In genomic region chr19:5150331-5150901, GRCh38 we compare ENCODE assay signal across 2 cellular contexts.
TF ChIP-seq lines count a peak whose summit lies in the region.

No MANE protein-coding gene starts in this region.

TF ChIP-seq in GM12891, 5 proteins besides CTCF, POLR2A, EP300 and RAD21:
- no peak for TF ChIP-seq POU2F2 (IDR thresholded peaks at IDR 0.05; ENCODE audit: low read depth, low read length)
TF ChIP-seq in GM12891: peak in this region for 0.

TF ChIP-seq in H1, 55 proteins besides CTCF, POLR2A, EP300 and RAD21:
- TF ChIP-seq BACH1 (IDR thresholded peaks at IDR 0.05; ENCODE audit: low read length) (no peak), MAX (IDR thresholded peaks at IDR 0.05) (no peak), JUND (IDR thresholded peaks at IDR 0.05; ENCODE audit: low read length) (no peak), FOSL1 (IDR thresholded peaks at IDR 0.05; ENCODE audit: insufficient read depth, low read depth, low read length) (no peak), GABPA (IDR thresholded peaks at IDR 0.05; ENCODE audit: borderline replicate concordance, insufficient read depth, low read length) (no peak), TAF1 (IDR thresholded peaks at IDR 0.05; ENCODE audit: low read depth, low read length) (no peak), KDM1A (IDR thresholded peaks at IDR 0.05; ENCODE audit: borderline replicate concordance, low read length) (no peak), HDAC6 (IDR thresholded peaks at IDR 0.05; ENCODE audit: low read depth, low read length) (no peak), BRCA1 (IDR thresholded peaks at IDR 0.05; ENCODE audit: low read depth, low read length) (no peak), SIRT6 (IDR thresholded peaks at IDR 0.05; ENCODE audit: low read length) (no peak), BCL11A (IDR thresholded peaks at IDR 0.05; ENCODE audit: low read depth in 2 of 2, low read length in 2 of 2) (no peak)
- TF ChIP-seq, protein P1, sequence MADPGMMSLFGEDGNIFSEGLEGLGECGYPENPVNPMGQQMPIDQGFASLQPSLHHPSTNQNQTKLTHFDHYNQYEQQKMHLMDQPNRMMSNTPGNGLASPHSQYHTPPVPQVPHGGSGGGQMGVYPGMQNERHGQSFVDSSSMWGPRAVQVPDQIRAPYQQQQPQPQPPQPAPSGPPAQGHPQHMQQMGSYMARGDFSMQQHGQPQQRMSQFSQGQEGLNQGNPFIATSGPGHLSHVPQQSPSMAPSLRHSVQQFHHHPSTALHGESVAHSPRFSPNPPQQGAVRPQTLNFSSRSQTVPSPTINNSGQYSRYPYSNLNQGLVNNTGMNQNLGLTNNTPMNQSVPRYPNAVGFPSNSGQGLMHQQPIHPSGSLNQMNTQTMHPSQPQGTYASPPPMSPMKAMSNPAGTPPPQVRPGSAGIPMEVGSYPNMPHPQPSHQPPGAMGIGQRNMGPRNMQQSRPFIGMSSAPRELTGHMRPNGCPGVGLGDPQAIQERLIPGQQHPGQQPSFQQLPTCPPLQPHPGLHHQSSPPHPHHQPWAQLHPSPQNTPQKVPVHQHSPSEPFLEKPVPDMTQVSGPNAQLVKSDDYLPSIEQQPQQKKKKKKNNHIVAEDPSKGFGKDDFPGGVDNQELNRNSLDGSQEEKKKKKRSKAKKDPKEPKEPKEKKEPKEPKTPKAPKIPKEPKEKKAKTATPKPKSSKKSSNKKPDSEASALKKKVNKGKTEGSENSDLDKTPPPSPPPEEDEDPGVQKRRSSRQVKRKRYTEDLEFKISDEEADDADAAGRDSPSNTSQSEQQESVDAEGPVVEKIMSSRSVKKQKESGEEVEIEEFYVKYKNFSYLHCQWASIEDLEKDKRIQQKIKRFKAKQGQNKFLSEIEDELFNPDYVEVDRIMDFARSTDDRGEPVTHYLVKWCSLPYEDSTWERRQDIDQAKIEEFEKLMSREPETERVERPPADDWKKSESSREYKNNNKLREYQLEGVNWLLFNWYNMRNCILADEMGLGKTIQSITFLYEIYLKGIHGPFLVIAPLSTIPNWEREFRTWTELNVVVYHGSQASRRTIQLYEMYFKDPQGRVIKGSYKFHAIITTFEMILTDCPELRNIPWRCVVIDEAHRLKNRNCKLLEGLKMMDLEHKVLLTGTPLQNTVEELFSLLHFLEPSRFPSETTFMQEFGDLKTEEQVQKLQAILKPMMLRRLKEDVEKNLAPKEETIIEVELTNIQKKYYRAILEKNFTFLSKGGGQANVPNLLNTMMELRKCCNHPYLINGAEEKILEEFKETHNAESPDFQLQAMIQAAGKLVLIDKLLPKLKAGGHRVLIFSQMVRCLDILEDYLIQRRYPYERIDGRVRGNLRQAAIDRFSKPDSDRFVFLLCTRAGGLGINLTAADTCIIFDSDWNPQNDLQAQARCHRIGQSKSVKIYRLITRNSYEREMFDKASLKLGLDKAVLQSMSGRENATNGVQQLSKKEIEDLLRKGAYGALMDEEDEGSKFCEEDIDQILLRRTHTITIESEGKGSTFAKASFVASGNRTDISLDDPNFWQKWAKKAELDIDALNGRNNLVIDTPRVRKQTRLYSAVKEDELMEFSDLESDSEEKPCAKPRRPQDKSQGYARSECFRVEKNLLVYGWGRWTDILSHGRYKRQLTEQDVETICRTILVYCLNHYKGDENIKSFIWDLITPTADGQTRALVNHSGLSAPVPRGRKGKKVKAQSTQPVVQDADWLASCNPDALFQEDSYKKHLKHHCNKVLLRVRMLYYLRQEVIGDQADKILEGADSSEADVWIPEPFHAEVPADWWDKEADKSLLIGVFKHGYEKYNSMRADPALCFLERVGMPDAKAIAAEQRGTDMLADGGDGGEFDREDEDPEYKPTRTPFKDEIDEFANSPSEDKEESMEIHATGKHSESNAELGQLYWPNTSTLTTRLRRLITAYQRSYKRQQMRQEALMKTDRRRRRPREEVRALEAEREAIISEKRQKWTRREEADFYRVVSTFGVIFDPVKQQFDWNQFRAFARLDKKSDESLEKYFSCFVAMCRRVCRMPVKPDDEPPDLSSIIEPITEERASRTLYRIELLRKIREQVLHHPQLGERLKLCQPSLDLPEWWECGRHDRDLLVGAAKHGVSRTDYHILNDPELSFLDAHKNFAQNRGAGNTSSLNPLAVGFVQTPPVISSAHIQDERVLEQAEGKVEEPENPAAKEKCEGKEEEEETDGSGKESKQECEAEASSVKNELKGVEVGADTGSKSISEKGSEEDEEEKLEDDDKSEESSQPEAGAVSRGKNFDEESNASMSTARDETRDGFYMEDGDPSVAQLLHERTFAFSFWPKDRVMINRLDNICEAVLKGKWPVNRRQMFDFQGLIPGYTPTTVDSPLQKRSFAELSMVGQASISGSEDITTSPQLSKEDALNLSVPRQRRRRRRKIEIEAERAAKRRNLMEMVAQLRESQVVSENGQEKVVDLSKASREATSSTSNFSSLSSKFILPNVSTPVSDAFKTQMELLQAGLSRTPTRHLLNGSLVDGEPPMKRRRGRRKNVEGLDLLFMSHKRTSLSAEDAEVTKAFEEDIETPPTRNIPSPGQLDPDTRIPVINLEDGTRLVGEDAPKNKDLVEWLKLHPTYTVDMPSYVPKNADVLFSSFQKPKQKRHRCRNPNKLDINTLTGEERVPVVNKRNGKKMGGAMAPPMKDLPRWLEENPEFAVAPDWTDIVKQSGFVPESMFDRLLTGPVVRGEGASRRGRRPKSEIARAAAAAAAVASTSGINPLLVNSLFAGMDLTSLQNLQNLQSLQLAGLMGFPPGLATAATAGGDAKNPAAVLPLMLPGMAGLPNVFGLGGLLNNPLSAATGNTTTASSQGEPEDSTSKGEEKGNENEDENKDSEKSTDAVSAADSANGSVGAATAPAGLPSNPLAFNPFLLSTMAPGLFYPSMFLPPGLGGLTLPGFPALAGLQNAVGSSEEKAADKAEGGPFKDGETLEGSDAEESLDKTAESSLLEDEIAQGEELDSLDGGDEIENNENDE (IDR thresholded peaks at IDR 0.05; ENCODE audit: insufficient replicate concordance, low read length), result no peak
